Comparison of ENCODE assay signal across 14 cellular contexts in the genomic region with DNA sequence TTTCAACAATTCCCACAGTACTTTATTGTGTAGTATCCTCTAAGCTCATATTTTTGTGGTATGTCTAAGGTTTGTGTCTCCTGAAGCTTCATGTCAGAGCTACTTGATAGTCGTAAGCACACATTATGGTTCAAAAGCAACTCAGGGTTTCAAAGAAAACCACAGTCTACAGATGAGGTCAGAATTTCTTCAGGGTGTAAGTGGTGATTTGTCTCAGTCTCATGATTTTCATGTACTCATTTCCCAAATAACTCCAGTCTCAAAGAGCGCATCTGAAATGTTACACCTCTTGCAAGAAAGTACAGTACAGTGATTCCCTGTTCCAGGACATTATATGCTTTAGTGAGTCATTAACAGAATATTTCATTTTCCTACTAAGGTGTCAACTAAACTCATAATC. TPM values are rescaled to one million over a fixed set of nuclear protein-coding genes. Genes with fewer than 3 reads are reported as not detected.
DNase-seq lines count a peak whose midpoint lies in the region; ATAC-seq, FAIRE-seq and TF ChIP-seq lines count a peak whose summit lies in the region.
"Had no signal": no experiment of that assay in that cellular context is flagged by ENCODE, and none has a peak within 500 bp of the region (broad histone marks: within the 10 kb centered on the region; RNA-seq: fewer than 3 reads in every experiment).

No MANE protein-coding gene starts in this region.

- no peaks in the 10 kb centered on the region for H3K79me2 ChIP-seq in PC-3 (ENCODE audit: low read length)

- no peaks in the 10 kb centered on the region for H3K36me3 Mint-ChIP-seq in mesothelial cell of epicardium
- H3K36me3 Mint-ChIP-seq: CD8-positive, alpha-beta memory T cell had no signal

- TF ChIP-seq CTCF in PC-3 (conservative IDR thresholded peaks at IDR 0.05; ENCODE audit: low read depth, low read length) (no peak), kidney epithelial cell (IDR thresholded peaks at IDR 0.05; ENCODE audit: insufficient read depth, low read length, poor library complexity, severe bottlenecking) (no peak), mesothelial cell of epicardium (IDR thresholded peaks at IDR 0.05; ENCODE audit: unreplicated experiment) (no peak)

- H3K4me1 ChIP-seq in PC-3 (ENCODE audit: insufficient read depth, low read length): peaks cover 30% of the 10 kb centered on the region

- H4K20me1 ChIP-seq in PC-3 (ENCODE audit: low read length): no peaks in the 10 kb centered on the region

- H3K36me3 ChIP-seq in PC-3 (ENCODE audit: low read depth, low read length) (no peaks in the 10 kb centered on the region), kidney epithelial cell (ENCODE audit: control insufficient read depth, insufficient read depth, low read length) (no peaks in the 10 kb centered on the region)
- H3K36me3 ChIP-seq: MG63 had no signal

- no peak overlapping the region for H3K27ac ChIP-seq in PC-3 (ENCODE audit: low read length)

- no peak overlapping the region for H3K4me3 Mint-ChIP-seq in mesothelial cell of epicardium
- H3K4me3 Mint-ChIP-seq: CD8-positive, alpha-beta memory T cell had no signal

- no peaks in the 10 kb centered on the region for H3F3A ChIP-seq in PC-3 (ENCODE audit: low read length, unreplicated experiment)

- intact Hi-C loops in PC-3 (cut with micrococcal nuclease): no loop called here

- no peaks in the 10 kb centered on the region for H3K9me2 ChIP-seq in PC-3 (replicated peaks; ENCODE audit: low read length)

- POLR2A ChIA-PET in PC-3 (lab: Charles Lee; ENCODE audit: unreplicated experiment): no interaction called here

- H3K4me1 Mint-ChIP-seq in mesothelial cell of epicardium: peaks cover 20% of the 10 kb centered on the region

- FAIRE-seq in GM18507 (lab: Jason Lieb, UNC): peak; percentile 9
- FAIRE-seq in frontal cortex (lab: Jason Lieb, UNC): no peak

- H3K27me3 ChIP-seq in PC-3 (ENCODE audit: low read length) (no peaks in the 10 kb centered on the region), kidney epithelial cell (ENCODE audit: control insufficient read depth, insufficient read depth, low read length) (no peaks in the 10 kb centered on the region)
- H3K27me3 ChIP-seq: MG63 had no signal

- no peak overlapping the region for H3K4me2 ChIP-seq in PC-3 (ENCODE audit: low read length)

- no peaks in the 10 kb centered on the region for H3K9me3 Mint-ChIP-seq in mesothelial cell of epicardium
- H3K9me3 Mint-ChIP-seq: CD8-positive, alpha-beta memory T cell had no signal

- H3K9ac ChIP-seq in PC-3 (ENCODE audit: low read length): no peak overlapping the region

- H3K9me3 ChIP-seq in PC-3 (ENCODE audit: low read length): no peaks in the 10 kb centered on the region
- H3K9me3 ChIP-seq: MG63 had no signal

- H3K27ac Mint-ChIP-seq in mesothelial cell of epicardium: no peak overlapping the region

- no TSS peak for BruUV-seq in PC-3 (replicated peaks; lab: Mats Ljungman, UMichigan)

- H3K4me3 ChIP-seq in PC-3 (ENCODE audit: low read length) (no peak overlapping the region), kidney epithelial cell (ENCODE audit: low read depth, low read length) (no peak overlapping the region)
- H3K4me3 ChIP-seq: MG63 had no signal

- no peak for DNase-seq in GM18507 (ENCODE audit: extremely low spot score, insufficient read length, low read depth)
- no peak for DNase-seq in PC-3
- peak; percentile 82 for DNase-seq in kidney epithelial cell (ENCODE audit: low read depth)
- no peak for DNase-seq in DMS 273 treated with DMSO at 0.1 percent for 48 hours (lab: John Stamatoyannopoulos, UW)
- no peak for DNase-seq in mesothelial cell of epicardium (ENCODE audit: low spot score in 2 of 2, unreplicated experiment in 2 of 2)
- DNase-seq in stimulated activated CD4-positive, alpha-beta T cell treated with anti-CD3 and anti-CD28 coated beads, Interleukin-4, amount 100 ng/mL, for 4 hours: no peak
- DNase-seq in frontal cortex (ENCODE audit: low spot score in 2 of 2): no peak
- DNase-seq: activated CD4-positive, CD25-positive, alpha-beta regulatory T cell; activated naive CD4-positive, alpha-beta T cell treated with Interleukin-2 at 50 U/mL for 16 hours; effector CD8-positive, alpha-beta T cell; MG63; NCI-H446 treated with DMSO at 0.1 percent for 48 hours had no signal

- ATAC-seq in GM21619 (IDR thresholded peaks at IDR 0.05; ENCODE audit: unreplicated experiment) (peak; percentile 66), PC-3 (peak; percentile 13; the same call in 1 of the 2 replicates)

- H2AFZ ChIP-seq in PC-3 (ENCODE audit: low read length): no peak overlapping the region

- no peaks in the 10 kb centered on the region for H3K27me3 Mint-ChIP-seq in mesothelial cell of epicardium (ENCODE audit: low read depth)

- CTCF ChIA-PET in PC-3 (lab: Charles Lee): no interaction called here

RNA-seq across cellular contexts. Expression of gene SSR3, which starts 47.5 kb away (rescaled TPM):
- total RNA-seq in PC-3 (2014; rRNA removed) (171 and 178 TPM in 2 replicates), kidney epithelial cell (216 and 217 TPM in 2 replicates), mesothelial cell of epicardium (120 to 127 TPM (median 127 TPM) in 3 replicates), frontal cortex (115 TPM)
